Comparison of ENCODE assay signal across 10 cellular contexts in the genomic region with DNA sequence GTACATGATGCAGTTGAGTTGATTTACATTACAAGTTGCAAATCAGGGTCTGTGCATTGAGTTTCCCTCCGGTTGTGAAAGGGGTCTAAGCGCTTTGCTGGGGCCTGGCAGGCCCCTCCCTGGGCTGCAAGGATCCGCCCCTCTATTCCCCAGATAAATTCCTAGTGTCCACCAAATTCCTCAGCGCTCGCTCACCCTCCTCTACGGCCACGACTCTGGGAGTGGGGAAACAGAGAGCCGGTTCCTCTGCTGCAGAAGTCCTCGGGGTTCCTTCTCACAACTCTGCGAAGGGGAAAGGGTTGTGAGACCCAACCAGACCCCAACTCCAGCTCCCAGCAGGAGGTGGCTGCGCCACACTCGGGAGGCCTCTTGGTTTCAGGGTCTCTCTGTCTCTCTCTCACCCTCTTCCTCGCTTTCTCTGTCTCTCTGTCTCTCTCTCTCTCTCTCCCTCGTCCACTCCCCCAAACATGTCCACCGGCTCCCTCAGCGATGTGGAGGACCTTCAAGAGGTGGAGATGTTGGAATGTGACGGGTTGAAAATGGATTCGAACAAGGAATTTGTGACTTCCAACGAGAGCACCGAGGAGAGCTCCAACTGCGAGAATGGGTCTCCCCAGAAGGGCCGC. TPM values are rescaled to one million over a fixed set of nuclear protein-coding genes. Genes with fewer than 3 reads are reported as not detected.
DNase-seq lines count a peak whose midpoint lies in the region; ATAC-seq, FAIRE-seq and TF ChIP-seq lines count a peak whose summit lies in the region.
"Had no signal": no experiment of that assay in that cellular context is flagged by ENCODE, and none has a peak within 500 bp of the region (broad histone marks: within the 10 kb centered on the region; RNA-seq: fewer than 3 reads in every experiment).

A gene (plus strand): TSS at position 183 of the 626 bp plus-strand sequence. CDS start 285 bp downstream, at position 468.

- intact Hi-C loops in esophagus squamous epithelium (cut with DNase I), result no loop called here

- no peaks in the 10 kb centered on the region for H3K9me3 ChIP-seq in esophagus squamous epithelium

- FAIRE-seq in urothelium cell line (lab: Jason Lieb, UNC), result no peak

- peaks cover 84% of the 10 kb centered on the region for H3K27me3 Mint-ChIP-seq in activated T-cell treated with anti-CD3 and anti-CD28 coated beads, Interleukin-2, amount 50 U/mL, for 72 hours (ENCODE audit: low read depth)

- no peak for ATAC-seq in activated T-cell treated with anti-CD3 and anti-CD28 coated beads, Interleukin-2, amount 50 U/mL, for 72 hours (replicated peaks in 1 of 2)

- no peaks in the 10 kb centered on the region for H3K9me3 Mint-ChIP-seq in activated T-cell treated with anti-CD3 and anti-CD28 coated beads, Interleukin-2, amount 50 U/mL, for 72 hours

- H3K27ac Mint-ChIP-seq in activated T-cell treated with anti-CD3 and anti-CD28 coated beads, Interleukin-2, amount 50 U/mL, for 72 hours, result no peak within 1 kb of the TSS

- peaks cover 0 to 2% of the 10 kb centered on the region in 2 donors for H3K36me3 Mint-ChIP-seq in activated T-cell treated with anti-CD3 and anti-CD28 coated beads, Interleukin-2, amount 50 U/mL, for 72 hours (ENCODE audit: insufficient read depth in 2 of 2)

- peak within 1 kb of the TSS; percentile 28 to 65 (median 54) for H3K4me3 ChIP-seq in esophagus squamous epithelium
- H3K4me3 ChIP-seq: BLaER1 had no signal

- peak within 1 kb of the TSS; percentile 77 to 94 (median 91) for H3K27ac ChIP-seq in esophagus squamous epithelium
- H3K27ac ChIP-seq: BLaER1 had no signal

- peak within 1 kb of the TSS; percentile 70 to 71 for H3K4me3 Mint-ChIP-seq in activated T-cell treated with anti-CD3 and anti-CD28 coated beads, Interleukin-2, amount 50 U/mL, for 72 hours

- H3K36me3 ChIP-seq in esophagus squamous epithelium, result no peaks in the 10 kb centered on the region
- H3K36me3 ChIP-seq: BLaER1 had no signal

- peaks cover 33% of the 10 kb centered on the region for H3K4me1 Mint-ChIP-seq in activated T-cell treated with anti-CD3 and anti-CD28 coated beads, Interleukin-2, amount 50 U/mL, for 72 hours (ENCODE audit: low read depth)

- whole genome bisulfite sequencing in esophagus squamous epithelium, 2 donors, result 22 to 26% methylated on average over 8 to 20 of the region's 22 CpGs

- peaks cover 0 to 92% (median 7%) of the 10 kb centered on the region in 4 donors for H3K27me3 ChIP-seq in esophagus squamous epithelium

- peak in 2 of 4 donors; percentile 71 to 83 for TF ChIP-seq POLR2A in esophagus squamous epithelium (IDR thresholded peaks at IDR 0.05)

- TF ChIP-seq CTCF in esophagus squamous epithelium (IDR thresholded peaks at IDR 0.05) (no peak), GM10266 (IDR thresholded peaks at IDR 0.05; ENCODE audit: control insufficient read depth, insufficient read depth, low read depth, missing control alignments) (no peak)

- peaks cover 5 to 53% (median 6%) of the 10 kb centered on the region in 3 donors for H3K4me1 ChIP-seq in esophagus squamous epithelium
- H3K4me1 ChIP-seq: BLaER1 had no signal

- no peak for DNase-seq in activated T-cell treated with anti-CD3 and anti-CD28 coated beads, Interleukin-2, amount 50 U/mL, for 72 hours
- DNase-seq in activated T-cell treated with anti-CD3 and anti-CD28 coated beads for 4 hours (no peak), esophagus squamous epithelium (lab: John Stamatoyannopoulos, UW) (no peak), mucosa of gallbladder (ENCODE audit: low spot score) (peak; percentile 25), urothelium cell line (ENCODE audit: low spot score) (peak; percentile 30), NCI-H2227 treated with DMSO at 0.1 percent for 48 hours (lab: John Stamatoyannopoulos, UW) (no peak), GM10266 (ENCODE audit: extremely low spot score) (no peak)
- DNase-seq in activated CD4-positive, alpha-beta T cell treated with anti-CD3 and anti-CD28 coated beads for 4 hours, result no peak

RNA-seq across cellular contexts. Expression of the gene that starts here (rescaled TPM):
- not detected for total RNA-seq in activated T-cell treated with anti-CD3 and anti-CD28 coated beads, Interleukin-2, amount 50 U/mL, for 72 hours
- total RNA-seq in esophagus squamous epithelium, result 10 to 100 TPM in 1 of 4 donors, 1 to 10 TPM in 2, under 1 TPM in 1; 0.61 to 21.0 (median 4.1) TPM
- total RNA-seq in mucosa of gallbladder, result 10.9 TPM
- total RNA-seq: T-helper 2 cell treated with Interferon-gamma antibody and Interleukin-4, amounts not matched to agents 100 ng/mL and 5 ng/mL, for 36 hours had no signal

Comparison
In these comparisons a context has a peak if more than half of its experiments do, and no peak if none do; other contexts are left out.
1. DNase-seq: peak in mucosa of gallbladder (single experiment) and urothelium cell line (single experiment); none in activated T-cell treated with anti-CD3 and anti-CD28 coated beads, Interleukin-2, amount 50 U/mL, for 72 hours (0 of 2), activated T-cell treated with anti-CD3 and anti-CD28 coated beads for 4 hours (single experiment), esophagus squamous epithelium (single experiment), NCI-H2227 treated with DMSO at 0.1 percent for 48 hours (single experiment), activated CD4-positive, alpha-beta T cell treated with anti-CD3 and anti-CD28 coated beads for 4 hours (0 of 2) and GM10266 (single experiment).